8 cellular contexts compared by ENCODE assay signal in the genomic region with DNA sequence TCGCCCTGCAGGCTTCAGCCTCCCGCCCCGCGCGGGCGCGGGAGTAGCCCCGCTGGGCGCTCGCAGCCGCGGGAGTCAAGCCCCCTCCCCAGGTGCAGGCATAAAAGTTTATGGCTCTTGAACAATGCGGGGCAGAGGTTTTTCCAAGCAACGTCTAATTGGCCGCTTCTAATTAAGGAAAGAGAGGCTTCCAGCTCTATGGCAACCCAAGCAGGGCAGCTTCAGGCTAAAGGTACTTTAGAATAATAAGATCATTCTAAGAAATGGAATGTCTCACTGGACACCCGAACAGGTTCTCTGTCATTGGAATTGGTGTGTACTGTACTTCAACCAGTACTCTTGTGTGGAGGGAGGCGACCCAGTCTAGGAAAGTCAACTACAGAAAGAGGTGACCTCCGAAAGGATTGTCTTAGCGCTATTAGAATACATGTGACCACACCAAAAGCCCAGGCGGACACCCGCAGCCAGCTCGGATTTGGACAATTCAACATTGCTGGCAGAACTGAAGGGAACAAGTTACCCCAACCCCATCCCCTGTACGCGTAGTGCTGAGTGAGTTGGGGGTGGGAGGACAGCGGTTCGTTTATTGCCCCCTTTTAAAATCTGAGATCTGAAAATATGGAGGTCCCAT. TPM values are rescaled to one million over a fixed set of nuclear protein-coding genes. Genes with fewer than 3 reads are reported as not detected.
A peak's percentile ranks its signal among the peaks of the same experiment; 100 is the strongest.
DNase-seq lines count a peak whose midpoint lies in the region; ATAC-seq and TF ChIP-seq lines count a peak whose summit lies in the region.

No MANE protein-coding gene starts in this region.

- 2 to 3% methylated on average over 26 of the region's 26 CpGs for WGBS in lung, 2 donors
- 4 to 7% methylated on average over 11 to 13 of the region's 26 CpGs for WGBS in upper lobe of left lung, 2 donors

- H3K36me3 ChIP-seq in ascending aorta (no peaks in the 10 kb centered on the region), lung (ENCODE audit: control insufficient read depth in 2 of 2, insufficient read depth in 2 of 2, low read length in 2 of 2) (no peaks in the 10 kb centered on the region), upper lobe of left lung (no peaks in the 10 kb centered on the region)

- no peak overlapping the region for H3K27ac Mint-ChIP-seq in activated naive CD4-positive, alpha-beta T cell treated with anti-CD3 and anti-CD28 coated beads, Interleukin-2, amount 50 U/mL, for 24 hours

- H3K9me3 ChIP-seq in ascending aorta: no peaks in the 10 kb centered on the region
- H3K9me3 ChIP-seq in lung (ENCODE audit: control insufficient read depth in 2 of 2, insufficient read depth in 1 of 2, low read length in 1 of 2): peaks cover 0 to 6% of the 10 kb centered on the region in 2 donors
- H3K9me3 ChIP-seq in upper lobe of left lung: no peaks in the 10 kb centered on the region

- peaks cover 29% of the 10 kb centered on the region for H3K4me1 Mint-ChIP-seq in activated naive CD4-positive, alpha-beta T cell treated with anti-CD3 and anti-CD28 coated beads, Interleukin-2, amount 50 U/mL, for 24 hours

- intact Hi-C loops in ascending aorta (cut with DNase I): no loop called here

- H3K27ac ChIP-seq in ascending aorta (no peak overlapping the region), lung (ENCODE audit: low read depth in 1 of 2, low read length in 1 of 2) (peak overlapping the region in 1 of 2 donors; percentile 74), upper lobe of left lung (peak overlapping the region in 2 of 4 donors; percentile 25 to 42)

- no peaks in the 10 kb centered on the region for H3K36me3 Mint-ChIP-seq in activated naive CD4-positive, alpha-beta T cell treated with anti-CD3 and anti-CD28 coated beads, Interleukin-2, amount 50 U/mL, for 24 hours

- no peak for TF ChIP-seq CTCF in ascending aorta (IDR thresholded peaks at IDR 0.05)
- TF ChIP-seq CTCF in lung (IDR thresholded peaks at IDR 0.05; ENCODE audit: control extremely low read depth, extremely low read depth): no peak
- no peak for TF ChIP-seq CTCF in upper lobe of left lung (IDR thresholded peaks at IDR 0.05)

- H3K4me1 ChIP-seq in ascending aorta: peaks cover 9 to 17% of the 10 kb centered on the region in 2 donors
- peaks cover 0 to 12% of the 10 kb centered on the region in 2 donors for H3K4me1 ChIP-seq in lung (ENCODE audit: control insufficient read depth in 2 of 2, insufficient read depth in 2 of 2, low read length in 2 of 2)
- H3K4me1 ChIP-seq in upper lobe of left lung: peaks cover 36 to 58% (median 45%) of the 10 kb centered on the region in 4 donors

- H3K9me3 Mint-ChIP-seq in activated naive CD4-positive, alpha-beta T cell treated with anti-CD3 and anti-CD28 coated beads, Interleukin-2, amount 50 U/mL, for 24 hours: no peaks in the 10 kb centered on the region

- DNase-seq in activated naive CD4-positive, alpha-beta T cell treated with Interleukin-2 at 50 U/mL for 16 hours: no peak
- DNase-seq in ascending aorta (ENCODE audit: low spot score in 2 of 2): no peak
- no peak for DNase-seq in lung (ENCODE audit: low spot score)
- no peak for DNase-seq in upper lobe of left lung
- no peak for DNase-seq in NCI-H1048 (lab: John Stamatoyannopoulos, UW)

- TF ChIP-seq POLR2A in upper lobe of left lung (IDR thresholded peaks at IDR 0.05): no peak

- H3K4me3 Mint-ChIP-seq in activated naive CD4-positive, alpha-beta T cell treated with anti-CD3 and anti-CD28 coated beads, Interleukin-2, amount 50 U/mL, for 24 hours: peak overlapping the region; percentile 15

- peak overlapping the region; percentile 61 to 69 for H3K4me3 ChIP-seq in ascending aorta
- H3K4me3 ChIP-seq in lung: peak overlapping the region; percentile 55
- H3K4me3 ChIP-seq in upper lobe of left lung: peak overlapping the region; percentile 36 to 57 (median 46)

- peaks cover 50% of the 10 kb centered on the region for H3K27me3 Mint-ChIP-seq in activated naive CD4-positive, alpha-beta T cell treated with anti-CD3 and anti-CD28 coated beads, Interleukin-2, amount 50 U/mL, for 24 hours

- TF ChIP-seq EP300 in upper lobe of left lung (IDR thresholded peaks at IDR 0.05): no peak

- ATAC-seq in lung (ENCODE audit: insufficient read depth, low FRiP score) (no peak), upper lobe of left lung (ENCODE audit: low FRiP score in 2 of 2) (no peak), HG03097 (IDR thresholded peaks at IDR 0.05; ENCODE audit: low FRiP score, unreplicated experiment) (no peak), GM21737 (IDR thresholded peaks at IDR 0.05; ENCODE audit: unreplicated experiment) (no peak)

- H3K27me3 ChIP-seq in ascending aorta: peaks cover 24% of the 10 kb centered on the region
- peaks cover under 1% of the 10 kb centered on the region for H3K27me3 ChIP-seq in lung (ENCODE audit: control insufficient read depth, insufficient read depth)
- peaks cover 0 to 88% (median 43%) of the 10 kb centered on the region in 4 donors for H3K27me3 ChIP-seq in upper lobe of left lung

RNA-seq across cellular contexts. Expression of gene NR5A2, which starts 12.5 kb away (rescaled TPM):
- total RNA-seq in ascending aorta (12.7 TPM), lung (1 to 10 TPM; 3.2 to 8.5 TPM), upper lobe of left lung (1 to 10 TPM in 4 of 6 donors, under 1 TPM in 2; under 0.01 to 7.8 (median 2.1) TPM)
- polyA plus RNA-seq in lung: 1 to 10 TPM; 1.2 to 2.0 TPM
